23 cellular contexts compared by ENCODE assay signal in genomic region chr21:39055167-39055767, GRCh38.
DNase-seq lines count a peak whose midpoint lies in the region; ATAC-seq, FAIRE-seq and TF ChIP-seq lines count a peak whose summit lies in the region.
"Had no signal": no experiment of that assay in that cellular context is flagged by ENCODE, and none has a peak within 500 bp of the region (broad histone marks: within the 10 kb centered on the region; RNA-seq: fewer than 3 reads in every experiment).

No MANE protein-coding gene starts in this region.

- FAIRE-seq in bronchial epithelial cell (lab: Jason Lieb, UNC) (no peak), kidney (lab: Jason Lieb, UNC) (no peak)
- FAIRE-seq: astrocyte had no signal

- H3K4me3 ChIP-seq in bronchial epithelial cell (ENCODE audit: low read depth, low read length), result no peak overlapping the region
- H3K4me3 ChIP-seq in kidney (ENCODE audit: low read length in 2 of 2), result no peak overlapping the region
- H3K4me3 ChIP-seq in thyroid gland (replicated peaks in 1 of 3), result no peak overlapping the region
- H3K4me3 ChIP-seq: mucosa of descending colon, thoracic aorta had no signal

- intact Hi-C loops in kidney (cut with DNase I) (no loop called here), thyroid gland (cut with DNase I) (no loop called here)
- intact Hi-C loops in activated T-helper 1 cell treated with anti-CD3 and anti-CD28 coated beads, Interleukin-12 subunit alpha, Interleukin-12 subunit beta, Interleukin-2, Interleukin-4 antibody, amounts not matched to agents 30 ng/mL and 10 ng/mL and 1 ng/mL, durations not matched to agents 14 hours and 24 hours and 36 hours (cut with micrococcal nuclease), result no loop called here

- no peak for ATAC-seq in HG03175 (IDR thresholded peaks at IDR 0.05; ENCODE audit: unreplicated experiment)
- ATAC-seq: mucosa of descending colon, PC-3, sciatic nerve had no signal

- no peaks in the 10 kb centered on the region for H3K36me3 ChIP-seq in bronchial epithelial cell (ENCODE audit: control insufficient read depth, insufficient read depth, low read length)
- H3K36me3 ChIP-seq in kidney (ENCODE audit: control insufficient read depth in 1 of 2, insufficient read depth in 2 of 2, low read length in 2 of 2), result no peaks in the 10 kb centered on the region
- H3K36me3 ChIP-seq in thyroid gland, result no peaks in the 10 kb centered on the region
- H3K36me3 ChIP-seq: neutrophil, thoracic aorta had no signal

- H3K9me3 ChIP-seq in kidney (ENCODE audit: control insufficient read depth in 1 of 2, low read length in 2 of 2) (no peaks in the 10 kb centered on the region), thyroid gland (no peaks in the 10 kb centered on the region)
- H3K9me3 ChIP-seq: mucosa of descending colon, neutrophil, thoracic aorta had no signal

- no peaks in the 10 kb centered on the region for H3K27me3 ChIP-seq in bronchial epithelial cell (ENCODE audit: control insufficient read depth, insufficient read depth, low read length)
- no peaks in the 10 kb centered on the region for H3K27me3 ChIP-seq in thyroid gland
- H3K27me3 ChIP-seq: neutrophil had no signal

- 61 to 74% methylated on average over 6 of the region's 6 CpGs for WGBS in thyroid gland, 2 donors

- peaks cover 3% of the 10 kb centered on the region for H3K27me3 Mint-ChIP-seq in activated T-helper 1 cell treated with anti-CD3 and anti-CD28 coated beads, Interleukin-12 subunit alpha, Interleukin-12 subunit beta, Interleukin-2, Interleukin-4 antibody, amounts not matched to agents 30 ng/mL and 10 ng/mL and 1 ng/mL, durations not matched to agents 14 hours and 24 hours and 36 hours (ENCODE audit: insufficient read depth)

- no peak overlapping the region for H3K9ac ChIP-seq in kidney (ENCODE audit: low read length in 2 of 2)

- DNase-seq in DMS153 (lab: John Stamatoyannopoulos, UW) (peak; percentile 34), DMS153 treated with DMSO at 0.1 percent for 48 hours (lab: John Stamatoyannopoulos, UW; ENCODE audit: unreplicated experiment) (no peak), bronchial epithelial cell (ENCODE audit: low read depth) (peak; percentile 10), kidney (no peak), thyroid gland (no peak), AG08396 (ENCODE audit: low spot score) (no peak)
- DNase-seq in activated T-helper 1 cell treated with anti-CD3 and anti-CD28 coated beads, Interleukin-12 subunit alpha, Interleukin-12 subunit beta, Interleukin-2, Interleukin-4 antibody, amounts not matched to agents 30 ng/mL and 10 ng/mL and 1 ng/mL, durations not matched to agents 14 hours and 24 hours and 36 hours (ENCODE audit: low spot score), result no peak
- DNase-seq: activated CD8-positive, alpha-beta memory T cell treated with anti-CD3 and anti-CD28 coated beads, Interleukin-2, amount 50 U/mL, for 4 hours; activated naive CD4-positive, alpha-beta T cell treated with anti-CD3 and anti-CD28 coated beads for 36 hours; cortex of kidney; Kasumi-1; kidney glomerular epithelial cell; mucosa of descending colon; NCI-H510A treated with DMSO at 0.1 percent for 48 hours; PC-3; stimulated activated CD4-positive, alpha-beta T cell treated with anti-CD3 and anti-CD28 coated beads, Interleukin-2, amount 100 ng/mL, for 48 hours had no signal

- no peak overlapping the region for H3K27ac Mint-ChIP-seq in activated T-helper 1 cell treated with anti-CD3 and anti-CD28 coated beads, Interleukin-12 subunit alpha, Interleukin-12 subunit beta, Interleukin-2, Interleukin-4 antibody, amounts not matched to agents 30 ng/mL and 10 ng/mL and 1 ng/mL, durations not matched to agents 14 hours and 24 hours and 36 hours
- H3K27ac Mint-ChIP-seq: activated naive CD4-positive, alpha-beta T cell treated with anti-CD3 and anti-CD28 coated beads for 36 hours had no signal

- no peaks in the 10 kb centered on the region for H3K9me3 Mint-ChIP-seq in activated T-helper 1 cell treated with anti-CD3 and anti-CD28 coated beads, Interleukin-12 subunit alpha, Interleukin-12 subunit beta, Interleukin-2, Interleukin-4 antibody, amounts not matched to agents 30 ng/mL and 10 ng/mL and 1 ng/mL, durations not matched to agents 14 hours and 24 hours and 36 hours
- H3K9me3 Mint-ChIP-seq: activated naive CD4-positive, alpha-beta T cell treated with anti-CD3 and anti-CD28 coated beads for 36 hours had no signal

- H3K4me1 Mint-ChIP-seq in activated T-helper 1 cell treated with anti-CD3 and anti-CD28 coated beads, Interleukin-12 subunit alpha, Interleukin-12 subunit beta, Interleukin-2, Interleukin-4 antibody, amounts not matched to agents 30 ng/mL and 10 ng/mL and 1 ng/mL, durations not matched to agents 14 hours and 24 hours and 36 hours (ENCODE audit: low read depth), result no peaks in the 10 kb centered on the region

- H3K27ac ChIP-seq in kidney (ENCODE audit: low read depth in 2 of 2, low read length in 2 of 2), result peak overlapping the region; percentile 45 to 77
- H3K27ac ChIP-seq in thyroid gland, result peak overlapping the region in 2 of 3 donors; percentile 26 to 43
- H3K27ac ChIP-seq: 22Rv1, C4-2B, neutrophil, thoracic aorta had no signal

- no peak for TF ChIP-seq POLR2A in thyroid gland (IDR thresholded peaks at IDR 0.05)

- no peaks in the 10 kb centered on the region for H3K36me3 Mint-ChIP-seq in activated T-helper 1 cell treated with anti-CD3 and anti-CD28 coated beads, Interleukin-12 subunit alpha, Interleukin-12 subunit beta, Interleukin-2, Interleukin-4 antibody, amounts not matched to agents 30 ng/mL and 10 ng/mL and 1 ng/mL, durations not matched to agents 14 hours and 24 hours and 36 hours (ENCODE audit: low read depth)

- peaks cover 0 to 2% of the 10 kb centered on the region in 2 donors for H3K4me1 ChIP-seq in kidney (ENCODE audit: control insufficient read depth in 1 of 2, insufficient read depth in 1 of 2, low read depth in 1 of 2, low read length in 2 of 2)
- H3K4me1 ChIP-seq in thyroid gland, result peaks cover 7 to 23% of the 10 kb centered on the region in 2 donors

- TF ChIP-seq CTCF in bronchial epithelial cell (IDR thresholded peaks at IDR 0.05; ENCODE audit: insufficient read depth, low read length, severe bottlenecking) (no peak), kidney (IDR thresholded peaks at IDR 0.05; ENCODE audit: borderline replicate concordance, extremely low read depth, insufficient read depth) (no peak), thyroid gland (IDR thresholded peaks at IDR 0.05) (no peak)

- no peak overlapping the region for H3K4me3 Mint-ChIP-seq in activated T-helper 1 cell treated with anti-CD3 and anti-CD28 coated beads, Interleukin-12 subunit alpha, Interleukin-12 subunit beta, Interleukin-2, Interleukin-4 antibody, amounts not matched to agents 30 ng/mL and 10 ng/mL and 1 ng/mL, durations not matched to agents 14 hours and 24 hours and 36 hours
- H3K4me3 Mint-ChIP-seq: activated naive CD4-positive, alpha-beta T cell treated with anti-CD3 and anti-CD28 coated beads for 36 hours had no signal

Comparison
In these comparisons a context has a peak if more than half of its experiments do, and no peak if none do; other contexts are left out.
1. DNase-seq: peak in DMS153 (single experiment) and bronchial epithelial cell (single experiment); none in DMS153 treated with DMSO at 0.1 percent for 48 hours (single experiment), kidney (single experiment), thyroid gland (0 of 2), AG08396 (single experiment) and activated T-helper 1 cell treated with anti-CD3 and anti-CD28 coated beads, Interleukin-12 subunit alpha, Interleukin-12 subunit beta, Interleukin-2, Interleukin-4 antibody, amounts not matched to agents 30 ng/mL and 10 ng/mL and 1 ng/mL, durations not matched to agents 14 hours and 24 hours and 36 hours (single experiment).